ENCODE assay signal across 9 cellular contexts in genomic region chr11:27694992-27695391, GRCh38. TPM values are rescaled to one million over a fixed set of nuclear protein-coding genes. Genes with fewer than 3 reads are reported as not detected.
DNase-seq lines count a peak whose midpoint lies in the region; ATAC-seq, FAIRE-seq and TF ChIP-seq lines count a peak whose summit lies in the region.
"Had no signal": no experiment of that assay in that cellular context is flagged by ENCODE, and none has a peak within 500 bp of the region (broad histone marks: within the 10 kb centered on the region; RNA-seq: fewer than 3 reads in every experiment).

No MANE protein-coding gene starts in this region.

- no peak for DNase-seq in H54 (ENCODE audit: insufficient read length, low spot score)
- peak; percentile 55 for DNase-seq in RPMI7951 (ENCODE audit: low read depth)
- DNase-seq in frontal cortex (ENCODE audit: low spot score in 2 of 2), result no peak
- DNase-seq in GDM1 (lab: John Stamatoyannopoulos, UW), result no peak
- DNase-seq in effector CD4-positive, alpha-beta T cell, result no peak
- DNase-seq: naive B cell had no signal

- no peak for TF ChIP-seq POLR2A in H54 (IDR thresholded peaks at IDR 0.05; ENCODE audit: low read depth, low read length)

- no peak for ATAC-seq in HG03565 (IDR thresholded peaks at IDR 0.05; ENCODE audit: unreplicated experiment)
- no peak for ATAC-seq in HG02981 (IDR thresholded peaks at IDR 0.05; ENCODE audit: unreplicated experiment)

- TF ChIP-seq CTCF in C4-2B (conservative IDR thresholded peaks at IDR 0.05), result peak; percentile 64

- H3K27ac ChIP-seq in C4-2B, result no peak overlapping the region

- peak; percentile 20 for FAIRE-seq in H54 (lab: Jason Lieb, UNC)
- FAIRE-seq in frontal cortex (lab: Jason Lieb, UNC), result peak; percentile 30

RNA-seq across cellular contexts. Expression of gene BDNF, which starts 5.3 kb away (rescaled TPM):
- total RNA-seq in RPMI7951 (2014; rRNA removed; shearing (Covaris generic)), result 4.8 and 4.9 TPM in 2 replicates
- total RNA-seq in frontal cortex, result 12.6 TPM
